In genomic region chr19:50716178-50717025, GRCh38 we compare ENCODE assay signal across 26 cellular contexts. TPM values are rescaled to one million over a fixed set of nuclear protein-coding genes. Genes with fewer than 3 reads are reported as not detected.
"Had no signal": no experiment of that assay in that cellular context is flagged by ENCODE, and none has a peak within 500 bp of the region (broad histone marks: within the 10 kb centered on the region; RNA-seq: fewer than 3 reads in every experiment).

No MANE protein-coding gene starts in this region.

- H3K9me3 ChIP-seq: heart left ventricle, neutrophil, sigmoid colon, thoracic aorta, transverse colon had no signal

- H3K4me3 ChIP-seq: heart left ventricle, sigmoid colon, skin epidermis, thoracic aorta, transverse colon had no signal

- H3K9me3 Mint-ChIP-seq: dendritic cell treated with granulocyte-macrophage colony-stimulating factor and Interleukin-4, amounts not matched to agents 40 ng/mL and 50 ng/mL, for 4 days; stimulated activated naive CD8-positive, alpha-beta T cell treated with anti-CD3 and anti-CD28 coated beads, Interleukin-15, amount 100 ng/mL, for 72 hours had no signal

- H3K4me3 Mint-ChIP-seq: dendritic cell treated with granulocyte-macrophage colony-stimulating factor and Interleukin-4, amounts not matched to agents 40 ng/mL and 50 ng/mL, for 4 days had no signal

- H3K36me3 ChIP-seq: heart left ventricle, neutrophil, sigmoid colon, thoracic aorta, transverse colon had no signal

- DNase-seq: cerebellar nuclear complex; hippocampal formation; kidney glomerular epithelial cell; mesendoderm; naive thymus-derived CD4-positive, alpha-beta T cell; sigmoid colon; stimulated activated CD4-positive, alpha-beta T cell treated with anti-CD3 and anti-CD28 coated beads, Interleukin-2, amount 100 ng/mL, for 24 hours; stimulated activated CD4-positive, alpha-beta T cell treated with anti-CD3 and anti-CD28 coated beads, Interleukin-4, amount 100 ng/mL, for 4 hours; stimulated activated naive B cell treated with anti-CD40 and anti-IgM and Interleukin-4, amounts not matched to agents 10 μg/mL and 1 μg/mL and 100 μg/mL, for 72 hours; stimulated activated naive CD8-positive, alpha-beta T cell treated with anti-CD3 and anti-CD28 coated beads, Interleukin-15, amount 100 ng/mL, for 72 hours; transverse colon had no signal

- H3K36me3 Mint-ChIP-seq: naive thymus-derived CD4-positive, alpha-beta T cell had no signal

- H3K27ac Mint-ChIP-seq: dendritic cell treated with granulocyte-macrophage colony-stimulating factor and Interleukin-4, amounts not matched to agents 40 ng/mL and 50 ng/mL, for 4 days; naive thymus-derived CD4-positive, alpha-beta T cell; stimulated activated naive CD8-positive, alpha-beta T cell treated with anti-CD3 and anti-CD28 coated beads, Interleukin-15, amount 100 ng/mL, for 72 hours had no signal

- H3K27ac ChIP-seq: heart left ventricle, neutrophil, sigmoid colon, skin epidermis, thoracic aorta, transverse colon had no signal

RNA-seq across cellular contexts. Expression of gene SHANK1, which starts 3.2 kb away (rescaled TPM):
- total RNA-seq: lung microvascular endothelial cell had no signal

RNA-seq across cellular contexts. Expression of gene GPR32, which starts 53.9 kb away (rescaled TPM):
- total RNA-seq: endothelial cell of umbilical vein; frontal cortex; glomerular endothelial cell; heart left ventricle; liver; lung microvascular endothelial cell; mononuclear cell; naive thymus-derived CD4-positive, alpha-beta T cell; osteocyte; pulmonary artery endothelial cell; sigmoid colon; subcutaneous adipose tissue; thoracic aorta; transverse colon; urinary bladder had no signal
